23 cellular contexts compared by ENCODE assay signal in the genomic region with DNA sequence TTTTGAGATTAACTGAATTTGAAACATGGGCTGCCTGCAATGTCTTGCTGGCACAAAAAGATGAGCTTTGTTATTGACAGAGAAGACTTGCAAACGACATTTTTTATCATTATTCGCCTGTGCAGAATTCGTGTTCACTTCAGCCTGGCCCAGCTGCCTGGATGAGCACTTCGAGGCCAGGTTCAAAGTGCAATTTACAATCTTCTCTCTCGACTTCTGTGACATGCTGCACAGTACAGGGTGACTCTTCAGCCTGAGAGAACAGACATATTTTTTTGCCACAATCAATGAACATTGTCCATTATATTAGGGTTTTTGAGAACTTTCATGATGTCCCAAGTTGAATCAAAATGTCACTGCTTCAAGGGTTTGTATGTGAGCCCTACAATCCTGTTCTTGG.
"Had no signal": no experiment of that assay in that cellular context is flagged by ENCODE, and none has a peak within 500 bp of the region (broad histone marks: within the 10 kb centered on the region; RNA-seq: fewer than 3 reads in every experiment).

No MANE protein-coding gene starts in this region.

- H3K4me3 ChIP-seq: colonic mucosa, esophagus squamous epithelium, gastrocnemius medialis, heart right ventricle, left ventricle myocardium inferior, lower lobe of right lung, mucosa of descending colon had no signal

- H3K9me3 ChIP-seq: colonic mucosa, esophagus squamous epithelium, gastrocnemius medialis, heart right ventricle, left ventricle myocardium inferior, lower lobe of right lung, mucosa of descending colon had no signal

- DNase-seq: colonic mucosa; cortex of kidney; effector CD8-positive, alpha-beta T cell; effector memory CD8-positive, alpha-beta T cell; endodermal cell; erythroblast; esophagus squamous epithelium; foreskin fibroblast; foreskin melanocyte; gastrocnemius medialis; glutamatergic neuron; head of caudate nucleus; heart right ventricle; hippocampal formation; left cardiac atrium; left ventricle myocardium inferior; lower lobe of right lung; mesenchymal stem cell; mucosa of descending colon had no signal

- FAIRE-seq: endometrium, keratinocyte had no signal

- H3K36me3 ChIP-seq: colonic mucosa, esophagus squamous epithelium, gastrocnemius medialis, heart right ventricle, left ventricle myocardium inferior, lower lobe of right lung had no signal

- H3K4me1 ChIP-seq: colonic mucosa, esophagus squamous epithelium, gastrocnemius medialis, heart right ventricle, left ventricle myocardium inferior, lower lobe of right lung had no signal

- H3K27ac ChIP-seq: colonic mucosa, epithelial cell of prostate, esophagus squamous epithelium, gastrocnemius medialis, heart right ventricle, left ventricle myocardium inferior, lower lobe of right lung had no signal

- H3K27me3 ChIP-seq: colonic mucosa, esophagus squamous epithelium, gastrocnemius medialis, heart right ventricle had no signal

- ATAC-seq: effector memory CD8-positive, alpha-beta T cell; esophagus mucosa; gastrocnemius medialis; heart right ventricle; left cardiac atrium; lower lobe of right lung; mucosa of descending colon had no signal
